In the genomic region with DNA sequence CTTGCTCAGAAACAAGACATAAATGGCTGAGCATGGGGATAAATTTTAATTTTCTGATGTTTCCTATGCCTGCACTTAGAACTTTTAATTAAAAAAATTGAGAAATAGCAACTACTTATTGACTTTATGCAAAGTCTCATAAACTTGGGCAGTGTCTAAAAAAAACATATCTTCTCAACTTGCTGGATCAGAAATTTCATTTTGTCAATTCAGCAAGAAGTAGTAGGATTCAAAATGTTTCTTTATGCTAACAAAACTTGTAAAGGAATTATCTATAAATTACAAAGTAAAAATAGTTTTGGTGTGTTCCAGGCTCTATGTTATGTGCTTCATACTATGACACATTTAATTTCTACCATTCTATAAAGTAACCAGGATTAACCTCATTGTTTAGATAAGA, we compare ENCODE assay signal across 7 cellular contexts.
"Had no signal": no experiment of that assay in that cellular context is flagged by ENCODE, and none has a peak within 500 bp of the region (broad histone marks: within the 10 kb centered on the region; RNA-seq: fewer than 3 reads in every experiment).

No MANE protein-coding gene starts in this region.

- H3K4me1 Mint-ChIP-seq: IgD-negative memory B cell had no signal

- H3K27ac Mint-ChIP-seq: IgD-negative memory B cell had no signal

- FAIRE-seq: HTR-8/SVneo, K562 had no signal

- ATAC-seq: K562 had no signal

- H3K9ac ChIP-seq: KMS-11 had no signal

- H3K27me3 Mint-ChIP-seq: IgD-negative memory B cell had no signal

- DNase-seq: KBM-7, KG1 had no signal

- H3K27ac ChIP-seq: HL-60, KMS-11 had no signal

- H3K4me3 ChIP-seq: K562 had no signal

- H3K4me3 Mint-ChIP-seq: IgD-negative memory B cell had no signal

- H3K36me3 Mint-ChIP-seq: IgD-negative memory B cell had no signal

- H3K4me2 ChIP-seq: KMS-11 had no signal
